In the genomic region with DNA sequence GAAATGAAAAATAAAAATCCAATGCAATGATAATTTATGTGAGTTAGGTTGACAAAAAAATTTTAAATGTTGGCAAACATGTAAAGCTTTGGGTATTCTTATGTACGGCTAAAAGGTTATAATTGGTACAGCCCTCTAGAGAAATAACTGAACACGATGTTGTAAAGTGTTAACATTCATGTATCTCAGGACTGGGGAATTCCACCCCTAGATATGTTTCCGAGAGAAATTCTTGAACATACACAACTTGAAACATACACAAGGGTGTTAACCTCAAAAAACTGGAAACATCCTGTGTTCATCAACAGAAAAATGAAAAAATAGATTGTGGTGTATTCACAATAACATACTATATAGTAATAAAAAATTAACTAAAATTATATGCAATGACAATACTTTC, we compare ENCODE assay signal across 24 cellular contexts.
DNase-seq lines count a peak whose midpoint lies in the region; ATAC-seq, FAIRE-seq and TF ChIP-seq lines count a peak whose summit lies in the region.
"Had no signal": no experiment of that assay in that cellular context is flagged by ENCODE, and none has a peak within 500 bp of the region (broad histone marks: within the 10 kb centered on the region; RNA-seq: fewer than 3 reads in every experiment).

No MANE protein-coding gene starts in this region.

- no peak overlapping the region for H3K23ac ChIP-seq in neuronal stem cell (ENCODE audit: low read depth, low read length, poor library complexity)

- H3K9me3 ChIP-seq in GM12878 (replicated peaks; ENCODE audit: control insufficient read depth, insufficient read depth, low read length) (peaks cover 2% of the 10 kb centered on the region; the same call in 2 of the 3 replicates), MM.1S (replicated peaks; ENCODE audit: insufficient read depth, low read length) (no peaks in the 10 kb centered on the region), neuronal stem cell (replicated peaks in 1 of 2; ENCODE audit: control insufficient read depth in 2 of 2, insufficient read depth in 1 of 2, low read depth in 1 of 2, low read length in 2 of 2) (peaks cover 0 to 5% of the 10 kb centered on the region in 2 donors)
- no peaks in the 10 kb centered on the region for H3K9me3 ChIP-seq in effector memory CD4-positive, alpha-beta T cell (ENCODE audit: control insufficient read depth, low read length)
- H3K9me3 ChIP-seq: BE2C had no signal

- FAIRE-seq in GM12878 (lab: Jason Lieb, UNC) = no peak
- FAIRE-seq: GM12891 had no signal

- ATAC-seq in GM18868 (IDR thresholded peaks at IDR 0.05; ENCODE audit: unreplicated experiment) (peak; percentile 74), GM12878 (no peak)

- no peak overlapping the region for H3K4ac ChIP-seq in neuronal stem cell (ENCODE audit: low read length)

- H3K4me2 ChIP-seq in GM12878 (ENCODE audit: control insufficient read depth, insufficient read depth) (no peak overlapping the region), MM.1S (ENCODE audit: low read depth, low read length) (no peak overlapping the region), neuronal stem cell (ENCODE audit: insufficient read depth, low read length, poor library complexity, severe bottlenecking) (no peak overlapping the region)
- H3K4me2 ChIP-seq: BLaER1 had no signal

- no peak overlapping the region for H4K91ac ChIP-seq in neuronal stem cell (ENCODE audit: low read depth, low read length, poor library complexity)

- POLR2A ChIA-PET in GM12878 (lab: Charles Lee) = no interaction called here

- no peak overlapping the region for H2BK5ac ChIP-seq in neuronal stem cell (ENCODE audit: low read length)

- H3K18ac ChIP-seq in neuronal stem cell (ENCODE audit: low read length) = no peak overlapping the region

- RAD21 ChIA-PET in GM12878 (lab: Charles Lee; ENCODE audit: unreplicated experiment) = no interaction called here

- peak overlapping the region; percentile 31 for H3K27ac Mint-ChIP-seq in T-helper 1 cell treated with Interleukin-12 subunit alpha and Interleukin-12 subunit beta and Interleukin-4 antibody, amounts not matched to agents 30 μg/mL and 1 μg/mL, for 36 hours
- H3K27ac Mint-ChIP-seq: CD14-positive monocyte; CD4-positive, alpha-beta memory T cell; CD4-positive, CD25-positive, alpha-beta regulatory T cell; CD8-positive, alpha-beta memory T cell had no signal

- H3K79me2 ChIP-seq in GM12878 (ENCODE audit: control insufficient read depth, insufficient read depth, low read length) (no peaks in the 10 kb centered on the region), MM.1S (ENCODE audit: low read length) (no peaks in the 10 kb centered on the region)

- TF ChIP-seq EP300 in GM12878 (IDR thresholded peaks at IDR 0.05; ENCODE audit: borderline replicate concordance in 1 of 2, control insufficient read depth in 1 of 2, low read depth in 2 of 2, low read length in 2 of 2) = no peak

- H3K9ac ChIP-seq in GM12878 (ENCODE audit: control insufficient read depth, insufficient read depth, low read length) (no peak overlapping the region), MM.1S (ENCODE audit: low read length) (no peak overlapping the region), neuronal stem cell (ENCODE audit: low read depth, low read length, poor library complexity) (no peak overlapping the region)
- H3K9ac ChIP-seq: BLaER1 had no signal

- DNase-seq in GM12878 (ENCODE audit: low read depth, low spot score) (no peak), MM.1S (no peak), neuronal stem cell (ENCODE audit: low spot score) (no peak)
- no peak for DNase-seq in effector memory CD4-positive, alpha-beta T cell
- DNase-seq: 8988T; ACHN; BE2C; C1 segment of cervical spinal cord; CD4-positive, alpha-beta memory T cell; CD4-positive, CD25-positive, alpha-beta regulatory T cell; CD8-positive, alpha-beta memory T cell; COR-L47; DMS 273 treated with DMSO at 0.1 percent for 48 hours; DMS153; DMS53; DMS79; DND-41; EL; GDM1 had no signal

- in situ Hi-C loops in GM12878 (cut with MboI) = no loop called here

- H2BK120ac ChIP-seq in neuronal stem cell (ENCODE audit: low read depth, low read length) = no peak overlapping the region

- no peaks in the 10 kb centered on the region for H3F3A ChIP-seq in MM.1S (ENCODE audit: insufficient read depth, low read length)

- peaks cover 25% of the 10 kb centered on the region for H3K36me3 Mint-ChIP-seq in T-helper 1 cell treated with Interleukin-12 subunit alpha and Interleukin-12 subunit beta and Interleukin-4 antibody, amounts not matched to agents 30 μg/mL and 1 μg/mL, for 36 hours (ENCODE audit: low read depth)

- H3K27me3 ChIP-seq in GM12878 (replicated peaks in 1 of 2; ENCODE audit: control insufficient read depth in 2 of 2, insufficient read depth in 2 of 2, low read length in 1 of 2) = no peaks in the 10 kb centered on the region
- no peaks in the 10 kb centered on the region for H3K27me3 ChIP-seq in MM.1S (replicated peaks; ENCODE audit: insufficient read depth, low read length)
- no peaks in the 10 kb centered on the region for H3K27me3 ChIP-seq in neuronal stem cell (ENCODE audit: control insufficient read depth in 3 of 3, insufficient read depth in 3 of 3, low read depth in 1 of 3, low read length in 3 of 3)
- H3K27me3 ChIP-seq in effector memory CD4-positive, alpha-beta T cell (replicated peaks; ENCODE audit: control insufficient read depth, insufficient read depth, low read length, poor library complexity, severe bottlenecking) = no peaks in the 10 kb centered on the region
- H3K27me3 ChIP-seq: BE2C had no signal

- TF ChIP-seq POLR2A in GM12878 (IDR thresholded peaks at IDR 0.05; ENCODE audit: low read depth, low read length) = no peak

- SMC1A ChIA-PET in GM12878 (lab: Charles Lee; ENCODE audit: uncharacterized antibody, unreplicated experiment) = no interaction called here

- peaks cover 9% of the 10 kb centered on the region for H3K9me3 Mint-ChIP-seq in T-helper 1 cell treated with Interleukin-12 subunit alpha and Interleukin-12 subunit beta and Interleukin-4 antibody, amounts not matched to agents 30 μg/mL and 1 μg/mL, for 36 hours

- H3K4me1 ChIP-seq in GM12878 (ENCODE audit: control insufficient read depth, insufficient read depth, low read length) (no peaks in the 10 kb centered on the region), MM.1S (ENCODE audit: low read length) (no peaks in the 10 kb centered on the region), neuronal stem cell (ENCODE audit: control insufficient read depth in 2 of 2, insufficient read depth in 1 of 2, low read depth in 1 of 2, low read length in 2 of 2) (no peaks in the 10 kb centered on the region)
- H3K4me1 ChIP-seq in effector memory CD4-positive, alpha-beta T cell (ENCODE audit: control insufficient read depth, insufficient read depth, low read length, poor library complexity, severe bottlenecking) = no peaks in the 10 kb centered on the region
- H3K4me1 ChIP-seq: BE2C, BLaER1 had no signal

- H3K4me1 Mint-ChIP-seq in T-helper 1 cell treated with Interleukin-12 subunit alpha and Interleukin-12 subunit beta and Interleukin-4 antibody, amounts not matched to agents 30 μg/mL and 1 μg/mL, for 36 hours (ENCODE audit: low read depth) = no peaks in the 10 kb centered on the region
- H3K4me1 Mint-ChIP-seq: CD14-positive monocyte; CD4-positive, alpha-beta memory T cell had no signal

- CTCF ChIA-PET in GM12878 (lab: Yijun Ruan, JAX) = no interaction called here

- H3K4me3 ChIP-seq in GM12878 (no peak overlapping the region), MM.1S (ENCODE audit: low read length) (no peak overlapping the region), neuronal stem cell (ENCODE audit: low read length in 2 of 2) (no peak overlapping the region)
- no peak overlapping the region for H3K4me3 ChIP-seq in effector memory CD4-positive, alpha-beta T cell (ENCODE audit: insufficient read depth, low read depth, low read length, poor library complexity, severe bottlenecking)
- H3K4me3 ChIP-seq: BLaER1 had no signal

- no peaks in the 10 kb centered on the region for H3K9me2 ChIP-seq in MM.1S (replicated peaks; ENCODE audit: insufficient read depth, low read length)

- no peak overlapping the region for H3K14ac ChIP-seq in neuronal stem cell (ENCODE audit: low read length)

- H3K36me3 ChIP-seq in GM12878 (ENCODE audit: control insufficient read depth in 2 of 2, insufficient read depth in 2 of 2, low read length in 1 of 2) (peaks cover 0 to 7% of the 10 kb centered on the region in 2 experiments; a peak in 1 of 4 replicates), MM.1S (replicated peaks; ENCODE audit: insufficient read depth, low read length) (no peaks in the 10 kb centered on the region; the same call in none of the 2 replicates), neuronal stem cell (replicated peaks in 1 of 2; ENCODE audit: control insufficient read depth in 2 of 2, insufficient read depth in 2 of 2, low read length in 2 of 2) (peaks cover 0 to 9% of the 10 kb centered on the region in 2 donors)
- H3K36me3 ChIP-seq in effector memory CD4-positive, alpha-beta T cell (ENCODE audit: control insufficient read depth, insufficient read depth, low read length) = peaks cover 4% of the 10 kb centered on the region
- H3K36me3 ChIP-seq: BE2C had no signal

- 54% methylated on average over 3 of the region's 3 CpGs for WGBS in GM12878 (ENCODE audit: insufficient coverage, insufficient replicate concordance, low lambda C conversion rate, missing lambda C conversion rate)
- no CpG with 5 or more reads among the region's 3 CpGs for WGBS in neuronal stem cell (ENCODE audit: extremely low coverage in 2 of 2, insufficient read length in 2 of 2, insufficient replicate concordance in 1 of 2), 2 donors

- no peak for TF ChIP-seq CTCF in GM12878 (IDR thresholded peaks at IDR 0.05 in 2 of 3, conservative IDR thresholded peaks at IDR 0.05 in 1 of 3; ENCODE audit: control insufficient read depth in 2 of 3, extremely low read depth in 1 of 3, insufficient read depth in 1 of 3, low read depth in 3 of 3, low read length in 3 of 3)
- TF ChIP-seq CTCF in MM.1S (IDR thresholded peaks at IDR 0.05; ENCODE audit: low read length) = no peak

- no peaks in the 10 kb centered on the region for H3K27me3 Mint-ChIP-seq in T-helper 1 cell treated with Interleukin-12 subunit alpha and Interleukin-12 subunit beta and Interleukin-4 antibody, amounts not matched to agents 30 μg/mL and 1 μg/mL, for 36 hours (ENCODE audit: low read depth)
- H3K27me3 Mint-ChIP-seq: CD4-positive, alpha-beta memory T cell; CD4-positive, CD25-positive, alpha-beta regulatory T cell had no signal

- no TSS peak for BruUV-seq in GM12878 (replicated peaks; lab: Mats Ljungman, UMichigan)

- no peaks in the 10 kb centered on the region for H3K79me1 ChIP-seq in neuronal stem cell (ENCODE audit: low read depth, low read length)

- H2AK5ac ChIP-seq in neuronal stem cell (ENCODE audit: low read depth, low read length) = no peak overlapping the region

- H2AFZ ChIP-seq in GM12878 (ENCODE audit: control insufficient read depth, low read depth, low read length) (no peak overlapping the region), MM.1S (ENCODE audit: low read length) (no peak overlapping the region), neuronal stem cell (ENCODE audit: low read length) (no peak overlapping the region)

- H2BK15ac ChIP-seq in neuronal stem cell (ENCODE audit: low read length) = no peak overlapping the region

- no peak overlapping the region for H3K4me3 Mint-ChIP-seq in T-helper 1 cell treated with Interleukin-12 subunit alpha and Interleukin-12 subunit beta and Interleukin-4 antibody, amounts not matched to agents 30 μg/mL and 1 μg/mL, for 36 hours
- H3K4me3 Mint-ChIP-seq: CD14-positive monocyte; CD4-positive, alpha-beta memory T cell; CD4-positive, CD25-positive, alpha-beta regulatory T cell; CD8-positive, alpha-beta memory T cell had no signal

- no peaks in the 10 kb centered on the region for H4K20me1 ChIP-seq in GM12878 (ENCODE audit: control insufficient read depth, insufficient read depth)
- no peaks in the 10 kb centered on the region for H4K20me1 ChIP-seq in MM.1S (ENCODE audit: insufficient read depth, low read length)

- intact Hi-C loops in GM12878 (cut with micrococcal nuclease; ENCODE audit: unreplicated experiment) = no loop called here

- H4K8ac ChIP-seq in neuronal stem cell (ENCODE audit: low read depth, low read length) = no peak overlapping the region

- H3K27ac ChIP-seq in GM12878 (ENCODE audit: control insufficient read depth, insufficient read depth) (no peak overlapping the region), MM.1S (ENCODE audit: low read length) (no peak overlapping the region), neuronal stem cell (replicated peaks; ENCODE audit: low read length) (no peak overlapping the region)
- no peak overlapping the region for H3K27ac ChIP-seq in effector memory CD4-positive, alpha-beta T cell (ENCODE audit: insufficient read depth, low read length, poor library complexity, severe bottlenecking)
- H3K27ac ChIP-seq: BLaER1 had no signal

- no peak overlapping the region for H2BK12ac ChIP-seq in neuronal stem cell (ENCODE audit: low read length)

- TF ChIP-seq RAD21 in GM12878 (IDR thresholded peaks at IDR 0.05; ENCODE audit: insufficient read depth, low read depth, low read length) = no peak
